In genomic region chr10:33270971-33271370, GRCh38 we compare ENCODE assay signal across 16 cellular contexts.
"Had no signal": no experiment of that assay in that cellular context is flagged by ENCODE, and none has a peak within 500 bp of the region (broad histone marks: within the 10 kb centered on the region; RNA-seq: fewer than 3 reads in every experiment).

No MANE protein-coding gene starts in this region.

- DNase-seq: activated CD4-positive, alpha-beta T cell treated with anti-CD3 and anti-CD28 coated beads, Interleukin-2, amount 50 U/mL, for 48 hours; activated CD4-positive, CD25-positive, alpha-beta regulatory T cell treated with anti-CD3 and anti-CD28 coated beads, Interleukin-2, amount 50 U/mL, for 72 hours; activated T-cell treated with anti-CD3 and anti-CD28 coated beads, Interleukin-2, amount 50 U/mL, for 72 hours; aorta; colonic mucosa; glutamatergic neuron; left cardiac atrium; mucosa of descending colon; naive thymus-derived CD8-positive, alpha-beta T cell; stimulated activated CD4-positive, alpha-beta T cell treated with anti-CD3 and anti-CD28 coated beads, Interleukin-4, amount 100 ng/mL, for 4 hours; stimulated activated naive CD8-positive, alpha-beta T cell treated with anti-CD3 and anti-CD28 coated beads, Interleukin-15, amount 100 ng/mL, for 72 hours had no signal

- H3K4me3 Mint-ChIP-seq: activated T-cell treated with anti-CD3 and anti-CD28 coated beads, Interleukin-2, amount 50 U/mL, for 72 hours; naive thymus-derived CD8-positive, alpha-beta T cell; stimulated activated naive CD8-positive, alpha-beta T cell treated with anti-CD3 and anti-CD28 coated beads, Interleukin-15, amount 100 ng/mL, for 72 hours; T-helper 2 cell treated with Interferon-gamma antibody and Interleukin-4, amounts not matched to agents 5 μg/mL and 100 μg/mL, for 36 hours had no signal

- H3K9me3 Mint-ChIP-seq: activated T-cell treated with anti-CD3 and anti-CD28 coated beads, Interleukin-2, amount 50 U/mL, for 72 hours; naive thymus-derived CD8-positive, alpha-beta T cell; T-helper 2 cell treated with Interferon-gamma antibody and Interleukin-4, amounts not matched to agents 5 μg/mL and 100 μg/mL, for 36 hours had no signal

- H3K9me3 ChIP-seq: colonic mucosa, mucosa of descending colon, thoracic aorta had no signal

- H3K27me3 ChIP-seq: cardiac muscle cell, colonic mucosa had no signal

- H3K27ac ChIP-seq: cardiac muscle cell, colonic mucosa, epithelial cell of prostate had no signal

- ATAC-seq: activated T-cell treated with anti-CD3 and anti-CD28 coated beads, Interleukin-2, amount 50 U/mL, for 72 hours; left cardiac atrium; mucosa of descending colon; naive thymus-derived CD8-positive, alpha-beta T cell; stimulated activated naive CD8-positive, alpha-beta T cell treated with anti-CD3 and anti-CD28 coated beads, Interleukin-15, amount 100 ng/mL, for 72 hours had no signal

- H3K27ac Mint-ChIP-seq: activated T-cell treated with anti-CD3 and anti-CD28 coated beads, Interleukin-2, amount 50 U/mL, for 72 hours; stimulated activated naive CD8-positive, alpha-beta T cell treated with anti-CD3 and anti-CD28 coated beads, Interleukin-15, amount 100 ng/mL, for 72 hours; T-helper 2 cell treated with Interferon-gamma antibody and Interleukin-4, amounts not matched to agents 5 μg/mL and 100 μg/mL, for 36 hours had no signal

- H3K36me3 ChIP-seq: colonic mucosa had no signal

- H3K4me3 ChIP-seq: cardiac muscle cell, colonic mucosa, lung, mucosa of descending colon, thoracic aorta had no signal
